Comparison of ENCODE assay signal across 8 cellular contexts in the genomic region with DNA sequence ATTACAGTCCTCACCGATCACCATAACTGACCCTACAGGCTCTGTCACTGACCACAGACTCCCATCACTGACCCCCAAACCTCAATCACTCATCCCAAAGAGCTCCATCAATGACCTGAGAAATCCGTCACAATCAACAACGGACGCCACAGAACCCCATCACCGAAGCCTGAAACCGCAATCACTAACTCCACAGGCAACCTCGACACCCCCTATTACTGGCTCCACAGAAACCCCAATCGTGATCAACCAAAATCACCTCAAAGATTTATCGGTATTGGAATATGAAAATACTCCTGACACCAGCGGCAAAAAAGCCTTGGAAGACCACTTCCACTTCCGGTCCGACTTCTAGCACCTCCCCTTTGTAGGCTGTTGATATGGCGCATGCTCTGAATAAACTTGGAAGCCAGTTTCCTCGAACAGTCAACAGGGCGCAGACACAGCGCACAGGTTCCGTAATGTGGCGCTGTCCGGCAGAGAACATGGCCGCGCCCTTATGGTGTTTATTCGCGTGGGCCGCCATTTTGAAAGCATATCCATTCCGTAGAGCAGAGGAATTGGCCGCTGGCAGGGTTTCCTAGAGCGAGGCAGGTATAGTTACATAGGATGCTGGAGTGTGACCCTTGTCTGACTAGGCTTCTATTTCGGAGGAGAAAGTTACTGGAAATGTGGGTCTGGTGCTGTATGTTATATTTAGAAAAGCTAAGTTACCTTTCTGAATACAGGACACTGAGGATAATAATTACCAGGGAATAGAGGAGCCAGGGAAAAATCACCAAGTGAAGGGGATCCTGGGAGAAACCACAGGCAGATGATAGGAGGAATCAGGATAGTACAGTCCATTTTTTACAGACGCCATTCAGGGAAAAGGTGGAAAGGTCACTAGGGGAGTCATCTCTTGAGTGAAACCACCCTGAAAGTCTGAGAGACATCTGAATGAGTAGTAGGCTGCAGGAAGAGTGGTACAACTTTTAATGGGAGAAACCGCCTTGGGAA. TPM values are rescaled to one million over a fixed set of nuclear protein-coding genes. Genes with fewer than 3 reads are reported as not detected.
DNase-seq lines count a peak whose midpoint lies in the region; ATAC-seq and TF ChIP-seq lines count a peak whose summit lies in the region.

A gene (minus strand): TSS at position 328 of the 999 bp plus-strand sequence. CDS start 2,785 bp downstream, outside the sequence.

- H3K27ac Mint-ChIP-seq in endothelial cell (ENCODE audit: unreplicated experiment) = no peak within 1 kb of the TSS

- TF ChIP-seq CTCF in endothelial cell (IDR thresholded peaks at IDR 0.05; ENCODE audit: unreplicated experiment) = no peak

- no peak within 1 kb of the TSS for H3K4me3 Mint-ChIP-seq in endothelial cell (ENCODE audit: unreplicated experiment)

- DNase-seq in COLO829 (ENCODE audit: low spot score) (peak; percentile 87), HT-29 (ENCODE audit: low spot score) (peak; percentile 78), endothelial cell (ENCODE audit: low spot score) (peak; percentile 79), mesenteric fat pad (ENCODE audit: low spot score) (peak; percentile 93)
- peak; percentile 4 for DNase-seq in NK-92 treated with Interleukin-12 subunit alpha and Interleukin-12 subunit beta, amount 100 ng/mL, for 24 hours (lab: John Stamatoyannopoulos, UW)
- DNase-seq in activated CD8-positive, alpha-beta memory T cell treated with anti-CD3 and anti-CD28 coated beads, Interleukin-2, amount 50 U/mL, for 4 hours = peak; percentile 88
- peak; percentile 81 for DNase-seq in stimulated activated CD8-positive, alpha-beta memory T cell treated with anti-CD3 and anti-CD28 coated beads, Interleukin-12 subunit alpha, Interleukin-12 subunit beta, amount 100 ng/mL, for 4 hours (ENCODE audit: low read depth)

- H3K4me1 Mint-ChIP-seq in endothelial cell (ENCODE audit: unreplicated experiment) = no peaks in the 10 kb centered on the region

- H3K27me3 Mint-ChIP-seq in endothelial cell (ENCODE audit: unreplicated experiment) = no peaks in the 10 kb centered on the region

- ATAC-seq in GM21360 (IDR thresholded peaks at IDR 0.05; ENCODE audit: unreplicated experiment) = peak; percentile 96

- peaks cover 24% of the 10 kb centered on the region for H3K9me3 Mint-ChIP-seq in endothelial cell (ENCODE audit: unreplicated experiment)

- peaks cover 36% of the 10 kb centered on the region for H3K36me3 Mint-ChIP-seq in endothelial cell (ENCODE audit: low read depth, unreplicated experiment)

RNA-seq across cellular contexts. Expression of the gene that starts here (rescaled TPM):
- total RNA-seq in HT-29 (2014; rRNA removed; shearing (Covaris generic)) = 0.16 and 3.7 TPM in 2 replicates
- total RNA-seq in endothelial cell (ENCODE audit: unreplicated experiment) = 11.0 TPM
- 7.5 TPM for total RNA-seq in mesenteric fat pad

Comparison
In these comparisons a context has a peak if more than half of its experiments do, and no peak if none do; other contexts are left out.
1. Peak in every context shown above with its lines: DNase-seq and ATAC-seq.
2. DNase-seq: peak in every context shown above with its lines; median percentile 93 in mesenteric fat pad; 88 in activated CD8-positive, alpha-beta memory T cell treated with anti-CD3 and anti-CD28 coated beads, Interleukin-2, amount 50 U/mL, for 4 hours; 87 in COLO829; 81 in stimulated activated CD8-positive, alpha-beta memory T cell treated with anti-CD3 and anti-CD28 coated beads, Interleukin-12 subunit alpha, Interleukin-12 subunit beta, amount 100 ng/mL, for 4 hours; 79 in endothelial cell; 78 in HT-29; 4 in NK-92 treated with Interleukin-12 subunit alpha and Interleukin-12 subunit beta, amount 100 ng/mL, for 24 hours.